In the genomic region with DNA sequence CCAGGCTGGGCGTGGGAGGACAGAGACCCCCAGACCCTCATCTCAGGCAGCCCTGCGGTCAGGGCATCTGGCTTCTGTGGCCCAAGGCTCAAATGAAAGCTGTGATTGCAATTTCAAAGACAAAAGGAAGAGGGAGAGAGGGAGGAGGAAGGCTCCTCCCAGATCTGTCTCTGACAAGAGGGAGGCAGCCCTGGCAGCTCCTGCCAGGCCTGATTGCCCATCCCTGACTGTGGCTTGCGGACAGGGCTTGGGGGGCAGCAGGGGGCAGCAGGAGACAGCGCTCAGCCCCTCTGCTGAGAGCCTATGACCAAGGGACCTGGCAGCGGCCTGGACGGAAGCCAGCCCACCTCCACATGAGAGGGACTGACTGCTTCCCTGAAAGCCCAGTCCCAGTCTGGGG, we compare ENCODE assay signal across 9 cellular contexts.
DNase-seq lines count a peak whose midpoint lies in the region; ATAC-seq and TF ChIP-seq lines count a peak whose summit lies in the region.
"Had no signal": no experiment of that assay in that cellular context is flagged by ENCODE, and none has a peak within 500 bp of the region (broad histone marks: within the 10 kb centered on the region; RNA-seq: fewer than 3 reads in every experiment).

No MANE protein-coding gene starts in this region.

- no peaks in the 10 kb centered on the region for H3K36me3 ChIP-seq in tibial nerve

- H3K9me3 ChIP-seq in T-helper 17 cell (ENCODE audit: control insufficient read depth, low read length, poor library complexity, severe bottlenecking) (no peaks in the 10 kb centered on the region), tibial nerve (no peaks in the 10 kb centered on the region)

- no peak overlapping the region for H3K4me3 ChIP-seq in tibial nerve
- H3K4me3 ChIP-seq: SK-N-MC had no signal

- H3K27me3 ChIP-seq in tibial nerve: peaks cover 0 to 9% of the 10 kb centered on the region in 2 donors

- H3K4me1 ChIP-seq in tibial nerve: peaks cover 0 to 7% (median 0%) of the 10 kb centered on the region in 4 donors

- H3K27me3 Mint-ChIP-seq in T-helper 17 cell (peaks cover 9% of the 10 kb centered on the region), nephron (ENCODE audit: low read depth) (peaks cover 28% of the 10 kb centered on the region)

- no peak overlapping the region for H3K27ac ChIP-seq in tibial nerve
- H3K27ac ChIP-seq: SK-N-MC had no signal

- no peak for TF ChIP-seq CTCF in nephron (IDR thresholded peaks at IDR 0.05; ENCODE audit: unreplicated experiment in 3 of 3)
- TF ChIP-seq CTCF in tibial nerve (IDR thresholded peaks at IDR 0.05): no peak

- no peak for TF ChIP-seq POLR2A in tibial nerve (IDR thresholded peaks at IDR 0.05)

- H3K4me1 Mint-ChIP-seq in T-helper 17 cell (peaks cover 6% of the 10 kb centered on the region), nephron (peaks cover 12% of the 10 kb centered on the region)

- WGBS in tibial nerve, 2 donors: 1 to 10% methylated on average over 6 of the region's 6 CpGs

- ATAC-seq in T-helper 17 cell (no peak), GM21825 (IDR thresholded peaks at IDR 0.05; ENCODE audit: unreplicated experiment) (no peak), HG02884 (IDR thresholded peaks at IDR 0.05; ENCODE audit: unreplicated experiment) (no peak)

- H3K4me3 Mint-ChIP-seq in T-helper 17 cell: peak overlapping the region; percentile 3
- peak overlapping the region in 2 of 3 experiments; percentile 3 to 29 for H3K4me3 Mint-ChIP-seq in nephron

- DNase-seq in NCI-H187 (lab: John Stamatoyannopoulos, UW) (peak; percentile 33 to 66), NCI-H187 treated with DMSO at 0.1 percent for 48 hours (lab: John Stamatoyannopoulos, UW) (no peak), M059J (ENCODE audit: low read depth) (peak; percentile 49), T-helper 17 cell (no peak), tibial nerve (ENCODE audit: low spot score in 2 of 2) (no peak)

- H3K36me3 Mint-ChIP-seq in T-helper 17 cell (ENCODE audit: low read depth) (no peaks in the 10 kb centered on the region), nephron (ENCODE audit: low read depth) (no peaks in the 10 kb centered on the region)

- H3K27ac Mint-ChIP-seq in T-helper 17 cell (no peak overlapping the region), nephron (peak overlapping the region in 2 of 3 experiments; percentile 29 to 46)

- H3K9me3 Mint-ChIP-seq in nephron: no peaks in the 10 kb centered on the region

- no peak for TF ChIP-seq EP300 in tibial nerve (IDR thresholded peaks at IDR 0.05)

Comparison
In these comparisons a context has a peak if more than half of its experiments do, and no peak if none do; other contexts are left out.
1. DNase-seq: peak in NCI-H187 (2 of 2) and M059J (single experiment); none in NCI-H187 treated with DMSO at 0.1 percent for 48 hours (single experiment), T-helper 17 cell (0 of 3) and tibial nerve (0 of 2).